Comparison of ENCODE assay signal across 18 cellular contexts in genomic region chr13:79779061-79779460, GRCh38.
"Had no signal": no experiment of that assay in that cellular context is flagged by ENCODE, and none has a peak within 500 bp of the region (broad histone marks: within the 10 kb centered on the region; RNA-seq: fewer than 3 reads in every experiment).

No MANE protein-coding gene starts in this region.

- H3K4me1 Mint-ChIP-seq: activated CD4-positive, alpha-beta memory T cell treated with anti-CD3 and anti-CD28 coated beads, Interleukin-2, amount 10 ng/mL, durations not matched to agents 7 days and 5 days; activated naive CD8-positive, alpha-beta T cell treated with anti-CD3 and anti-CD28 coated beads, Interleukin-2, amount 50 U/mL, for 24 hours; naive B cell had no signal

- H3K36me3 Mint-ChIP-seq: naive B cell had no signal

- H3K9me3 ChIP-seq: gastrocnemius medialis, heart right ventricle, left ventricle myocardium inferior, neutrophil, right atrium auricular region, thyroid gland had no signal

- H3K4me3 ChIP-seq: gastrocnemius medialis, heart right ventricle, left ventricle myocardium inferior, right atrium auricular region, thyroid gland had no signal

- DNase-seq: activated CD4-positive, alpha-beta memory T cell treated with anti-CD3 and anti-CD28 coated beads, Interleukin-2, amount 10 ng/mL, durations not matched to agents 7 days and 5 days; activated naive CD4-positive, alpha-beta T cell; activated naive CD8-positive, alpha-beta T cell treated with anti-CD3 and anti-CD28 coated beads, Interleukin-2, amount 50 U/mL, for 24 hours; activated T-cell treated with anti-CD3 and anti-CD28 coated beads, Interleukin-2, amount 50 U/mL, for 72 hours; caudate nucleus; cortex of kidney; effector memory CD4-positive, alpha-beta T cell; heart right ventricle; left ventricle myocardium inferior; midbrain; naive B cell; posterior cingulate gyrus; small intestine; T1000 had no signal

- H3K27me3 ChIP-seq: gastrocnemius medialis, heart right ventricle, neutrophil, right atrium auricular region, thyroid gland had no signal

- H3K36me3 ChIP-seq: gastrocnemius medialis, heart right ventricle, left ventricle myocardium inferior, neutrophil, right atrium auricular region, thyroid gland had no signal

- H3K4me3 Mint-ChIP-seq: activated CD4-positive, alpha-beta memory T cell treated with anti-CD3 and anti-CD28 coated beads, Interleukin-2, amount 10 ng/mL, durations not matched to agents 7 days and 5 days; activated naive CD8-positive, alpha-beta T cell treated with anti-CD3 and anti-CD28 coated beads, Interleukin-2, amount 50 U/mL, for 24 hours; activated T-cell treated with anti-CD3 and anti-CD28 coated beads, Interleukin-2, amount 50 U/mL, for 72 hours; naive B cell had no signal

- ATAC-seq: activated naive CD8-positive, alpha-beta T cell treated with anti-CD3 and anti-CD28 coated beads, Interleukin-2, amount 50 U/mL, for 24 hours; activated T-cell treated with anti-CD3 and anti-CD28 coated beads, Interleukin-2, amount 50 U/mL, for 72 hours had no signal

- H3K27ac Mint-ChIP-seq: activated CD4-positive, alpha-beta memory T cell treated with anti-CD3 and anti-CD28 coated beads, Interleukin-2, amount 10 ng/mL, durations not matched to agents 7 days and 5 days; activated naive CD8-positive, alpha-beta T cell treated with anti-CD3 and anti-CD28 coated beads, Interleukin-2, amount 50 U/mL, for 24 hours; activated T-cell treated with anti-CD3 and anti-CD28 coated beads, Interleukin-2, amount 50 U/mL, for 72 hours had no signal

- H3K9me3 Mint-ChIP-seq: activated CD4-positive, alpha-beta memory T cell treated with anti-CD3 and anti-CD28 coated beads, Interleukin-2, amount 10 ng/mL, durations not matched to agents 7 days and 5 days; activated naive CD8-positive, alpha-beta T cell treated with anti-CD3 and anti-CD28 coated beads, Interleukin-2, amount 50 U/mL, for 24 hours; activated T-cell treated with anti-CD3 and anti-CD28 coated beads, Interleukin-2, amount 50 U/mL, for 72 hours; naive B cell had no signal

- H3K27me3 Mint-ChIP-seq: activated CD4-positive, alpha-beta memory T cell treated with anti-CD3 and anti-CD28 coated beads, Interleukin-2, amount 10 ng/mL, durations not matched to agents 7 days and 5 days; activated naive CD8-positive, alpha-beta T cell treated with anti-CD3 and anti-CD28 coated beads, Interleukin-2, amount 50 U/mL, for 24 hours; naive B cell had no signal
